ENCODE assay signal across 18 cellular contexts in genomic region chrX:144637731-144638130, GRCh38.
A peak's percentile ranks its signal among the peaks of the same experiment; 100 is the strongest.
DNase-seq lines count a peak whose midpoint lies in the region; ATAC-seq and TF ChIP-seq lines count a peak whose summit lies in the region.
"Had no signal": no experiment of that assay in that cellular context is flagged by ENCODE, and none has a peak within 500 bp of the region (broad histone marks: within the 10 kb centered on the region; RNA-seq: fewer than 3 reads in every experiment).

No MANE protein-coding gene starts in this region.

- ATAC-seq in GM21515 (IDR thresholded peaks at IDR 0.05; ENCODE audit: unreplicated experiment) (no peak), HG03565 (IDR thresholded peaks at IDR 0.05; ENCODE audit: unreplicated experiment) (no peak), GM21825 (IDR thresholded peaks at IDR 0.05; ENCODE audit: unreplicated experiment) (no peak)

- peak; percentile 97 for DNase-seq in A172 (ENCODE audit: low spot score)
- DNase-seq in HK-2 (ENCODE audit: unreplicated experiment): peak; percentile 28
- peak; percentile 91 for DNase-seq in RPMI7951 (ENCODE audit: low read depth)
- peak; percentile 1 for DNase-seq in choroid plexus epithelial cell (ENCODE audit: low read depth)
- no peak for DNase-seq in effector CD4-positive, alpha-beta T cell
- DNase-seq: CD8-positive, alpha-beta memory T cell; DND-41; GF-D8; H9; NCI-H1436; NCI-H2029; NCI-H2171; NCI-H446; NCI-H69 had no signal

- H3K4me3 ChIP-seq in choroid plexus epithelial cell (ENCODE audit: low read depth, low read length): no peak overlapping the region
- H3K4me3 ChIP-seq: BLaER1 treated with 17β-estradiol and CSF1 and Interleukin-3, amounts not matched to agents 10 nM and 100 nM had no signal

- no peak for TF ChIP-seq CTCF in choroid plexus epithelial cell (conservative IDR thresholded peaks at IDR 0.05; ENCODE audit: low read depth, low read length)
